In the genomic region with DNA sequence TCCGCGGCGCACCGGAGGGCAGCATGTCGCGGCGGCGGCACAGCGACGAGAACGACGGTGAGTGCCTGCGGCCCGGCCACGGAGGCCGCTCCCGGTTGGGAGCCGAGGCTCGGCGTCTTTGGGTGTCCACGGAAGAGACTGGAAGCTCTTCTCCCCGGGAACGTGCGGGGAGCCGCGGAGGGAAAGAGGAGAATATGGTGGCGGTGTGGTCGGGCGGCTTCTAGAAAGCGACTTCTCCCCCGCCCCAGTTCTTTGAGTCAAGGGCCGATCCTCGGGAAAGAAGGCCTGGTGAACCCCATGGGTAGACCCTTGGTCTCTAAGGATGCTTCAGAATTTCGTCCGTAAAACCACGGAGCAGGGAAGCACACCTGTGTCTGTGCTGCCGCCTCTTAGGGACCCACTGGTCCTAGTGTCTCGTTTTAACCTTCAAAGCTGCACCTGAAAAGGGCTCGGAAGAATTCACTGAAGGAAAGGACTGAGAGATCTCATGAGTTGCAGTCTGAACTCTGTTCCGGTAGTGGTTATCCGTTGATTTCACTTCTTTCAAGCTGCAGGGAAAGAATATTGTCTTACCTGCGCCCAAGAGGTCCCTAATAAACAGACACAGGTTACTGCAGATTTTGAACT, we compare ENCODE assay signal across 8 cellular contexts. TPM values are rescaled to one million over a fixed set of nuclear protein-coding genes. Genes with fewer than 3 reads are reported as not detected.
DNase-seq lines count a peak whose midpoint lies in the region; TF ChIP-seq lines count a peak whose summit lies in the region.

No MANE protein-coding gene starts in this region.

- H3K9me3 ChIP-seq in BLaER1 treated with 17β-estradiol and CSF1 and Interleukin-3, amounts not matched to agents 10 nM and 100 nM (replicated peaks in 1 of 11): no peaks in the 10 kb centered on the region
- no peaks in the 10 kb centered on the region for H3K9me3 ChIP-seq in GM23248 (ENCODE audit: low read depth)
- no peaks in the 10 kb centered on the region for H3K9me3 ChIP-seq in SJCRH30 (replicated peaks)
- no peaks in the 10 kb centered on the region for H3K9me3 ChIP-seq in neural cell (ENCODE audit: low read length)

- peak overlapping the region; percentile 81 to 94 (median 88) for H3K4me2 ChIP-seq in BLaER1 treated with 17β-estradiol and CSF1 and Interleukin-3, amounts not matched to agents 10 nM and 100 nM
- H3K4me2 ChIP-seq in GM23248 (ENCODE audit: unreplicated experiment) (peak overlapping the region; percentile 99), neural cell (ENCODE audit: low read length) (peak overlapping the region; percentile 72)

- H3K27ac ChIP-seq in BLaER1 treated with 17β-estradiol and CSF1 and Interleukin-3, amounts not matched to agents 10 nM and 100 nM: peak overlapping the region; percentile 92 to 98 (median 95)
- H3K27ac ChIP-seq in GM23248 (peak overlapping the region; percentile 98), SJCRH30 (peak overlapping the region; percentile 98), neural cell (ENCODE audit: low read length) (peak overlapping the region; percentile 99)

- DNase-seq in GM23248: peak; percentile 35
- no peak for DNase-seq in SJCRH30
- DNase-seq in epithelial cell of proximal tubule (ENCODE audit: low read depth): no peak
- no peak for DNase-seq in putamen (ENCODE audit: low spot score)
- DNase-seq in activated CD4-positive, alpha-beta T cell treated with anti-CD3 and anti-CD28 coated beads for 48 hours: no peak
- DNase-seq in OCI-M2 (lab: John Stamatoyannopoulos, UW; ENCODE audit: unreplicated experiment): no peak

- H4K20me1 ChIP-seq in BLaER1 treated with 17β-estradiol and CSF1 and Interleukin-3, amounts not matched to agents 10 nM and 100 nM: peaks cover 22 to 63% (median 41%) of the 10 kb centered on the region in 11 experiments; a peak in 21 of 22 replicates
- H4K20me1 ChIP-seq in GM23248 (ENCODE audit: insufficient read depth): peaks cover 3% of the 10 kb centered on the region; the same call in 1 of the 2 replicates
- H4K20me1 ChIP-seq in neural cell (ENCODE audit: insufficient read depth): no peaks in the 10 kb centered on the region

- H3K4me1 ChIP-seq in BLaER1 treated with 17β-estradiol and CSF1 and Interleukin-3, amounts not matched to agents 10 nM and 100 nM: peaks cover 37 to 53% (median 43%) of the 10 kb centered on the region in 10 experiments
- H3K4me1 ChIP-seq in GM23248 (ENCODE audit: insufficient read depth) (peaks cover 39% of the 10 kb centered on the region), SJCRH30 (peaks cover 7% of the 10 kb centered on the region)

- peak overlapping the region; percentile 89 to 99 (median 95) for H3K9ac ChIP-seq in BLaER1 treated with 17β-estradiol and CSF1 and Interleukin-3, amounts not matched to agents 10 nM and 100 nM
- H3K9ac ChIP-seq in GM23248 (peak overlapping the region; percentile 94), neural cell (ENCODE audit: low read length) (peak overlapping the region; percentile 98)

- H3K36me3 ChIP-seq in BLaER1 treated with 17β-estradiol and CSF1 and Interleukin-3, amounts not matched to agents 10 nM and 100 nM: peaks cover 0 to 32% (median 6%) of the 10 kb centered on the region in 11 experiments; a peak in 7 of 22 replicates
- H3K36me3 ChIP-seq in GM23248 (ENCODE audit: low read depth) (no peaks in the 10 kb centered on the region; the same call in 1 of the 2 replicates), SJCRH30 (peaks cover 10% of the 10 kb centered on the region), neural cell (ENCODE audit: insufficient read depth, low read length) (no peaks in the 10 kb centered on the region)

- 1% methylated on average over 42 of the region's 42 CpGs for WGBS in GM23248 (ENCODE audit: low coverage in 1 of 2, low lambda C conversion rate in 2 of 2, missing lambda C conversion rate in 2 of 2), 2 experiments

- no peak for TF ChIP-seq RAD21 in neural cell (conservative IDR thresholded peaks at IDR 0.05)

- H2AFZ ChIP-seq in GM23248: peak overlapping the region; percentile 85
- peak overlapping the region; percentile 54 for H2AFZ ChIP-seq in neural cell (ENCODE audit: low read depth, low read length)

- H3K27me3 ChIP-seq in BLaER1 treated with 17β-estradiol and CSF1 and Interleukin-3, amounts not matched to agents 10 nM and 100 nM: no peaks in the 10 kb centered on the region
- H3K27me3 ChIP-seq in GM23248 (replicated peaks; ENCODE audit: insufficient read depth): no peaks in the 10 kb centered on the region
- no peaks in the 10 kb centered on the region for H3K27me3 ChIP-seq in SJCRH30
- H3K27me3 ChIP-seq in neural cell (ENCODE audit: insufficient read depth, low read depth, low read length): no peaks in the 10 kb centered on the region

- no peak for TF ChIP-seq EP300 in neural cell (conservative IDR thresholded peaks at IDR 0.05; ENCODE audit: poor library complexity, severe bottlenecking)

- H3K9me2 ChIP-seq in GM23248 (ENCODE audit: insufficient read depth): no peaks in the 10 kb centered on the region
- no peaks in the 10 kb centered on the region for H3K9me2 ChIP-seq in neural cell (ENCODE audit: insufficient read depth, low read length)

- H3F3A ChIP-seq in GM23248 (ENCODE audit: insufficient read depth): peaks cover 28% of the 10 kb centered on the region
- peaks cover 7% of the 10 kb centered on the region for H3F3A ChIP-seq in neural cell (ENCODE audit: insufficient read depth, low read length, poor library complexity, severe bottlenecking)

- H3K79me2 ChIP-seq in GM23248 (ENCODE audit: insufficient read depth) (peaks cover 83% of the 10 kb centered on the region), neural cell (replicated peaks; ENCODE audit: insufficient read depth, low read length) (peaks cover 76% of the 10 kb centered on the region)

- in situ Hi-C loops in GM23248 (cut with MboI): no loop called here

- peak overlapping the region; percentile 86 to 99 (median 92) for H3K4me3 ChIP-seq in BLaER1 treated with 17β-estradiol and CSF1 and Interleukin-3, amounts not matched to agents 10 nM and 100 nM
- peak overlapping the region; percentile 97 for H3K4me3 ChIP-seq in GM23248
- peak overlapping the region; percentile 92 for H3K4me3 ChIP-seq in SJCRH30
- peak overlapping the region; percentile 82 for H3K4me3 ChIP-seq in epithelial cell of proximal tubule (ENCODE audit: low read depth, low read length)
- peak overlapping the region; percentile 96 for H3K4me3 ChIP-seq in neural cell (ENCODE audit: low read length)

- TF ChIP-seq CTCF in epithelial cell of proximal tubule (conservative IDR thresholded peaks at IDR 0.05; ENCODE audit: low read depth, low read length) (no peak), neural cell (IDR thresholded peaks at IDR 0.05; ENCODE audit: poor library complexity, severe bottlenecking) (no peak)

TF ChIP-seq in neural cell, 6 proteins besides CTCF, POLR2A, EP300 and RAD21:
- peak; percentile 78 for TF ChIP-seq MXI1 (conservative IDR thresholded peaks at IDR 0.05; ENCODE audit: poor library complexity, severe bottlenecking)
- no peak for TF ChIP-seq POLR2AphosphoS5 (IDR thresholded peaks at IDR 0.05)
- TF ChIP-seq, protein P1, sequence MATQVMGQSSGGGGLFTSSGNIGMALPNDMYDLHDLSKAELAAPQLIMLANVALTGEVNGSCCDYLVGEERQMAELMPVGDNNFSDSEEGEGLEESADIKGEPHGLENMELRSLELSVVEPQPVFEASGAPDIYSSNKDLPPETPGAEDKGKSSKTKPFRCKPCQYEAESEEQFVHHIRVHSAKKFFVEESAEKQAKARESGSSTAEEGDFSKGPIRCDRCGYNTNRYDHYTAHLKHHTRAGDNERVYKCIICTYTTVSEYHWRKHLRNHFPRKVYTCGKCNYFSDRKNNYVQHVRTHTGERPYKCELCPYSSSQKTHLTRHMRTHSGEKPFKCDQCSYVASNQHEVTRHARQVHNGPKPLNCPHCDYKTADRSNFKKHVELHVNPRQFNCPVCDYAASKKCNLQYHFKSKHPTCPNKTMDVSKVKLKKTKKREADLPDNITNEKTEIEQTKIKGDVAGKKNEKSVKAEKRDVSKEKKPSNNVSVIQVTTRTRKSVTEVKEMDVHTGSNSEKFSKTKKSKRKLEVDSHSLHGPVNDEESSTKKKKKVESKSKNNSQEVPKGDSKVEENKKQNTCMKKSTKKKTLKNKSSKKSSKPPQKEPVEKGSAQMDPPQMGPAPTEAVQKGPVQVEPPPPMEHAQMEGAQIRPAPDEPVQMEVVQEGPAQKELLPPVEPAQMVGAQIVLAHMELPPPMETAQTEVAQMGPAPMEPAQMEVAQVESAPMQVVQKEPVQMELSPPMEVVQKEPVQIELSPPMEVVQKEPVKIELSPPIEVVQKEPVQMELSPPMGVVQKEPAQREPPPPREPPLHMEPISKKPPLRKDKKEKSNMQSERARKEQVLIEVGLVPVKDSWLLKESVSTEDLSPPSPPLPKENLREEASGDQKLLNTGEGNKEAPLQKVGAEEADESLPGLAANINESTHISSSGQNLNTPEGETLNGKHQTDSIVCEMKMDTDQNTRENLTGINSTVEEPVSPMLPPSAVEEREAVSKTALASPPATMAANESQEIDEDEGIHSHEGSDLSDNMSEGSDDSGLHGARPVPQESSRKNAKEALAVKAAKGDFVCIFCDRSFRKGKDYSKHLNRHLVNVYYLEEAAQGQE (IDR thresholded peaks at IDR 0.05; ENCODE audit: borderline replicate concordance): peak; percentile 19
TF ChIP-seq in neural cell: peak in this region for 2.

RNA-seq across cellular contexts. Expression of a gene that starts 0.4 kb away (rescaled TPM):
- total RNA-seq in GM23248 (2014; rRNA removed; shearing (Covaris generic)): 28.1 and 34.4 TPM in 2 replicates
- polyA plus RNA-seq in GM23248 (2016; fragmentation: Nextera tagmentation; extraction: Ambion mirVana) (28.5 and 31.8 TPM in 2 replicates), neural cell (29.5 and 30.6 TPM in 2 replicates)
- total RNA-seq in SJCRH30 (2014; rRNA removed; shearing (Covaris generic)): 126 TPM in 2 replicates
- total RNA-seq in epithelial cell of proximal tubule: 26.7 and 34.1 TPM in 2 replicates
- polyA minus RNA-seq in neural cell: 81.6 and 82.0 TPM in 2 replicates

RNA-seq across cellular contexts. Expression of a gene that starts 0.8 kb away (rescaled TPM):
- 13.9 and 14.4 TPM in 2 replicates for total RNA-seq in GM23248 (2014; rRNA removed; shearing (Covaris generic))
- polyA plus RNA-seq in GM23248 (2016; fragmentation: Nextera tagmentation; extraction: Ambion mirVana) (6.7 and 7.6 TPM in 2 replicates), neural cell (50.0 and 57.6 TPM in 2 replicates)
- total RNA-seq in SJCRH30 (2014; rRNA removed; shearing (Covaris generic)): 36.3 and 42.7 TPM in 2 replicates
- 12.7 and 21.9 TPM in 2 replicates for total RNA-seq in epithelial cell of proximal tubule
- polyA minus RNA-seq in neural cell: 54.3 and 57.7 TPM in 2 replicates
